ENCODE assay signal across 8 cellular contexts in genomic region chr17:57356722-57357391, GRCh38.
DNase-seq lines count a peak whose midpoint lies in the region; ATAC-seq and TF ChIP-seq lines count a peak whose summit lies in the region.
"Had no signal": no experiment of that assay in that cellular context is flagged by ENCODE, and none has a peak within 500 bp of the region (broad histone marks: within the 10 kb centered on the region; RNA-seq: fewer than 3 reads in every experiment).

No MANE protein-coding gene starts in this region.

- ATAC-seq in GM18858 (IDR thresholded peaks at IDR 0.05; ENCODE audit: unreplicated experiment), result peak; percentile 28
- peak; percentile 48 for ATAC-seq in HG02610 (IDR thresholded peaks at IDR 0.05; ENCODE audit: unreplicated experiment)
- peak; percentile 31 for ATAC-seq in left lung

- H3K9ac ChIP-seq in OCI-LY1 (ENCODE audit: low read length), result peak overlapping the region; percentile 92

- peaks cover 17% of the 10 kb centered on the region; the same call in 1 of the 2 replicates for H3K36me3 ChIP-seq in OCI-LY1 (ENCODE audit: insufficient read depth, low read length)
- H3K36me3 ChIP-seq in left lung, result no peaks in the 10 kb centered on the region
- H3K36me3 ChIP-seq in MG63, result no peaks in the 10 kb centered on the region

- no peaks in the 10 kb centered on the region for H4K20me1 ChIP-seq in OCI-LY1 (ENCODE audit: insufficient read depth, low read length)

- no peak overlapping the region for H2AFZ ChIP-seq in OCI-LY1 (ENCODE audit: low read length)

- intact Hi-C loops in left lung (cut with DNase I), result no loop called here

- peaks cover 52% of the 10 kb centered on the region for H3K79me2 ChIP-seq in OCI-LY1 (ENCODE audit: insufficient read depth, low read length)

- H3F3A ChIP-seq in OCI-LY1 (ENCODE audit: insufficient read depth, low read length), result no peaks in the 10 kb centered on the region

- H3K4me3 ChIP-seq in OCI-LY1 (ENCODE audit: low read depth, low read length, poor library complexity, severe bottlenecking) (peak overlapping the region; percentile 54), left lung (no peak overlapping the region), MG63 (no peak overlapping the region)
- H3K4me3 ChIP-seq: skin epidermis had no signal

- TF ChIP-seq CTCF in OCI-LY1 (IDR thresholded peaks at IDR 0.05; ENCODE audit: low read length) (no peak), left lung (IDR thresholded peaks at IDR 0.05) (no peak)

- H3K4me2 ChIP-seq in OCI-LY1 (ENCODE audit: low read length), result peak overlapping the region; percentile 67

- DNase-seq in left lung (no peak), occipital lobe (lab: John Stamatoyannopoulos, UW) (no peak), MG63 (no peak), NCI-H82 (lab: John Stamatoyannopoulos, UW) (no peak)

- no peaks in the 10 kb centered on the region for H3K9me3 ChIP-seq in OCI-LY1 (ENCODE audit: low read length)
- H3K9me3 ChIP-seq in left lung, result no peaks in the 10 kb centered on the region
- no peaks in the 10 kb centered on the region for H3K9me3 ChIP-seq in MG63

- no peaks in the 10 kb centered on the region for H3K27me3 ChIP-seq in OCI-LY1 (ENCODE audit: insufficient read depth, low read length)
- no peaks in the 10 kb centered on the region for H3K27me3 ChIP-seq in left lung
- no peaks in the 10 kb centered on the region for H3K27me3 ChIP-seq in MG63

- H3K4me1 ChIP-seq in OCI-LY1 (ENCODE audit: insufficient read depth, low read length, severe bottlenecking), result peaks cover 86% of the 10 kb centered on the region
- peaks cover 0 to 16% of the 10 kb centered on the region in 2 donors for H3K4me1 ChIP-seq in left lung

- peak overlapping the region; percentile 99 for H3K27ac ChIP-seq in OCI-LY1 (ENCODE audit: low read depth, low read length, poor library complexity, severe bottlenecking)
- H3K27ac ChIP-seq in left lung, result peak overlapping the region; percentile 2 to 58

- H3K9me2 ChIP-seq in OCI-LY1 (ENCODE audit: low read depth, low read length), result no peaks in the 10 kb centered on the region
